Comparison of ENCODE assay signal across 1 cellular context in the genomic region with DNA sequence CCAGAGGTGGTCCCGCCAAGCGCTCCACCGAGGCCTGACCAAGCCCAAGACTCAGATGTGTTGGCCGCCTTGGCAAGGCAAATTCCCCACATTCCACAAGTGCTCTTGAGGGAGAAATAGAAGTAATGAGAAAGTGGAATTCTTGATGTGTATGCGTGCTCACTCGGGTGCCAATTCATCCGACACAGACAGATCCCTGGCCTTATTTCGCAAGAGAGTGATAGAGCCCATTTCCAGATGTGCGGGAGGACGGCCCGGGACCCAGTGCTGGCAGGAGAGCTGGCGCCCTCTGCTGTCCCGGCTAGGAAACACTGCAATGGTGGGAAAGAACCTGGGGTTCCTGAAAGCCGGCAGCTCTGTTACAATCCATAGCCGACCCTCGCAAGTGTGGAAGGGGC.
TF ChIP-seq lines count a peak whose summit lies in the region.

No MANE protein-coding gene starts in this region.

TF ChIP-seq in WTC11, 78 proteins besides CTCF, POLR2A, EP300 and RAD21 (continued from another document):
- TF ChIP-seq, protein P1, sequence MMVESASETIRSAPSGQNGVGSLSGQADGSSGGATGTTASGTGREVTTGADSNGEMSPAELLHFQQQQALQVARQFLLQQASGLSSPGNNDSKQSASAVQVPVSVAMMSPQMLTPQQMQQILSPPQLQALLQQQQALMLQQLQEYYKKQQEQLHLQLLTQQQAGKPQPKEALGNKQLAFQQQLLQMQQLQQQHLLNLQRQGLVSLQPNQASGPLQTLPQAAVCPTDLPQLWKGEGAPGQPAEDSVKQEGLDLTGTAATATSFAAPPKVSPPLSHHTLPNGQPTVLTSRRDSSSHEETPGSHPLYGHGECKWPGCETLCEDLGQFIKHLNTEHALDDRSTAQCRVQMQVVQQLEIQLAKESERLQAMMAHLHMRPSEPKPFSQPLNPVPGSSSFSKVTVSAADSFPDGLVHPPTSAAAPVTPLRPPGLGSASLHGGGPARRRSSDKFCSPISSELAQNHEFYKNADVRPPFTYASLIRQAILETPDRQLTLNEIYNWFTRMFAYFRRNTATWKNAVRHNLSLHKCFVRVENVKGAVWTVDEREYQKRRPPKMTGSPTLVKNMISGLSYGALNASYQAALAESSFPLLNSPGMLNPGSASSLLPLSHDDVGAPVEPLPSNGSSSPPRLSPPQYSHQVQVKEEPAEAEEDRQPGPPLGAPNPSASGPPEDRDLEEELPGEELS (CRISPR knock-in tag; IDR thresholded peaks at IDR 0.05) = no peak
- TF ChIP-seq MAX (CRISPR knock-in tag; IDR thresholded peaks at IDR 0.05) = peak; percentile 34; the same call in 1 of the 2 replicates
- TF ChIP-seq NR3C1 (CRISPR knock-in tag; conservative IDR thresholded peaks at IDR 0.05; ENCODE audit: low read depth) = 0 out of 2 replicates have a peak, but pooled peaks have one; percentile 5
